1 cellular context compared by ENCODE assay signal in genomic region chr1:220901906-220902305, GRCh38.
TF ChIP-seq lines count a peak whose summit lies in the region.

No MANE protein-coding gene starts in this region.

TF ChIP-seq in IMR-90, 13 proteins besides CTCF, POLR2A, EP300 and RAD21:
- TF ChIP-seq RFX5 (IDR thresholded peaks at IDR 0.05; ENCODE audit: low read depth, low read length) (no peak), USF2 (IDR thresholded peaks at IDR 0.05; ENCODE audit: low read depth, low read length) (no peak), CHD1 (IDR thresholded peaks at IDR 0.05; ENCODE audit: low read depth, low read length) (no peak), CEBPB (IDR thresholded peaks at IDR 0.05; ENCODE audit: low read depth, low read length) (no peak), RCOR1 (IDR thresholded peaks at IDR 0.05; ENCODE audit: insufficient replicate concordance, low read length) (no peak), FOS (IDR thresholded peaks at IDR 0.05; ENCODE audit: low read depth, low read length) (no peak), MAFK (IDR thresholded peaks at IDR 0.05; ENCODE audit: low read depth, low read length) (no peak), SMC3 (IDR thresholded peaks at IDR 0.05; ENCODE audit: low read depth, low read length) (no peak), MAZ (IDR thresholded peaks at IDR 0.05; ENCODE audit: borderline replicate concordance, low read depth, low read length) (no peak), NFE2L2 (IDR thresholded peaks at IDR 0.05; ENCODE audit: low read depth, low read length) (no peak), ELK1 (IDR thresholded peaks at IDR 0.05; ENCODE audit: borderline replicate concordance, low read depth, low read length) (no peak), MXI1 (IDR thresholded peaks at IDR 0.05; ENCODE audit: borderline replicate concordance, low read depth, low read length) (no peak), BHLHE40 (IDR thresholded peaks at IDR 0.05; ENCODE audit: low read depth, low read length) (no peak)
